Comparison of ENCODE assay signal across 8 cellular contexts in genomic region chrX:11355944-11356343, GRCh38.
DNase-seq lines count a peak whose midpoint lies in the region; ATAC-seq and TF ChIP-seq lines count a peak whose summit lies in the region.
"Not testable (repeated sequence)": the region's sequence is repeated elsewhere in the genome, so short reads cannot be mapped to it uniquely, and the experiment has no call there.

No MANE protein-coding gene starts in this region.

- H2AFZ ChIP-seq in KMS-11 (ENCODE audit: low read depth); mammary epithelial cell (ENCODE audit: low read depth, low read length); osteoblast (ENCODE audit: low read length): not testable (repeated sequence)

- H3K9me3 Mint-ChIP-seq in type B pancreatic cell, result not testable (repeated sequence)

- not testable (repeated sequence) for H3K9ac ChIP-seq in KMS-11; mammary epithelial cell (ENCODE audit: insufficient read depth, low read length)

- WGBS in mammary epithelial cell (ENCODE audit: low coverage, missing lambda C conversion rate), result 67% methylated on average over 1 of the region's 2 CpGs

- not testable (repeated sequence) for H3K27me3 Mint-ChIP-seq in type B pancreatic cell

- H3K36me3 Mint-ChIP-seq in type B pancreatic cell, result not testable (repeated sequence)

- not testable (repeated sequence) for BruUV-seq in mammary epithelial cell (replicated peaks; lab: Mats Ljungman, UMichigan)

- DNase-seq in RPMI8226 (peak; percentile 8), mammary epithelial cell (peak; percentile 60), fibroblast of villous mesenchyme (ENCODE audit: low read depth) (peak; percentile 12), osteoblast (ENCODE audit: insufficient read length, low spot score, missing footprints) (peak; percentile 38)
- DNase-seq in type B pancreatic cell (ENCODE audit: extremely low spot score, unreplicated experiment), result not testable (repeated sequence)

- peaks cover 12% of the 10 kb centered on the region for H3K4me1 Mint-ChIP-seq in type B pancreatic cell (ENCODE audit: unreplicated experiment)

- not testable (repeated sequence) for H3K4me3 Mint-ChIP-seq in type B pancreatic cell

- CTCF ChIA-PET in mammary epithelial cell (lab: Charles Lee; ENCODE audit: low non-redundant PET), result not testable (repeated sequence)

- H3K27ac ChIP-seq in 22Rv1 (peak overlapping the region; percentile 86), KMS-11 (peak overlapping the region; percentile 26; the same call in 1 of the 2 replicates)
- not testable (repeated sequence) for H3K27ac ChIP-seq in mammary epithelial cell (ENCODE audit: insufficient read depth, low read depth, low read length); osteoblast (ENCODE audit: low read depth, low read length)

- dilution Hi-C loops in mammary epithelial cell (cut with HindIII; ENCODE audit: low sequenced_read_pairs), result not testable (repeated sequence)

- TF ChIP-seq CTCF in 22Rv1 (IDR thresholded peaks at IDR 0.05); KMS-11 (conservative IDR thresholded peaks at IDR 0.05; ENCODE audit: low read depth, low read length); mammary epithelial cell (conservative IDR thresholded peaks at IDR 0.05 in 1 of 2, IDR thresholded peaks at IDR 0.05 in 1 of 2; ENCODE audit: extremely low read depth in 1 of 2, insufficient read depth in 1 of 2, low read depth in 1 of 2, low read length in 2 of 2); fibroblast of villous mesenchyme (IDR thresholded peaks at IDR 0.05; ENCODE audit: insufficient read depth, low read depth, low read length); osteoblast (IDR thresholded peaks at IDR 0.05; ENCODE audit: extremely low read depth, low read depth, low read length); type B pancreatic cell (conservative IDR thresholded peaks at IDR 0.05): not testable (repeated sequence)

- peak overlapping the region; percentile 25; the same call in 1 of the 2 replicates for H3K4me2 ChIP-seq in KMS-11
- not testable (repeated sequence) for H3K4me2 ChIP-seq in mammary epithelial cell (ENCODE audit: insufficient read depth, low read depth, low read length); osteoblast (ENCODE audit: insufficient read depth, low read length)

- intact Hi-C loops in mammary epithelial cell (cut with micrococcal nuclease), result not testable (repeated sequence)

- H3K27me3 ChIP-seq in KMS-11 (ENCODE audit: insufficient read depth, low read depth); mammary epithelial cell (ENCODE audit: insufficient read depth, low read length); osteoblast (ENCODE audit: insufficient read depth, low read length): not testable (repeated sequence)

- H3K36me3 ChIP-seq in KMS-11 (ENCODE audit: insufficient read depth); mammary epithelial cell (ENCODE audit: insufficient read depth, low read length); osteoblast (ENCODE audit: insufficient read depth, low read length): not testable (repeated sequence)

- not testable (repeated sequence) for H3K4me3 ChIP-seq in KMS-11 (IDR thresholded peaks at IDR 0.05; ENCODE audit: insufficient read depth, low read depth, low read length); mammary epithelial cell (replicated peaks in 1 of 3; ENCODE audit: insufficient read depth in 1 of 3, low read depth in 2 of 3, low read length in 3 of 3); fibroblast of villous mesenchyme (ENCODE audit: low read depth, low read length); osteoblast (ENCODE audit: insufficient read depth, low read length)

- H3K27ac Mint-ChIP-seq in type B pancreatic cell, result peak overlapping the region; percentile 77

- in situ Hi-C loops in mammary epithelial cell (cut with MboI; ENCODE audit: low sequenced_read_pairs in 2 of 2), result not testable (repeated sequence)

- peaks cover 54% of the 10 kb centered on the region for H3K4me1 ChIP-seq in KMS-11 (ENCODE audit: low read depth, poor library complexity, severe bottlenecking)
- not testable (repeated sequence) for H3K4me1 ChIP-seq in mammary epithelial cell (ENCODE audit: insufficient read depth, low read length)
- peaks cover 15% of the 10 kb centered on the region for H3K4me1 ChIP-seq in osteoblast (ENCODE audit: insufficient read depth, low read length)

- peak; percentile 62 for ATAC-seq in esophagus mucosa

- not testable (repeated sequence) for H3K9me3 ChIP-seq in mammary epithelial cell (replicated peaks; ENCODE audit: insufficient read depth, low read length); osteoblast (ENCODE audit: low read depth, low read length)

- not testable (repeated sequence) for H3K79me2 ChIP-seq in KMS-11 (ENCODE audit: insufficient read depth, low read depth); mammary epithelial cell (ENCODE audit: insufficient read depth, low read length); osteoblast (ENCODE audit: insufficient read depth, low read length)

- not testable (repeated sequence) for H4K20me1 ChIP-seq in KMS-11 (ENCODE audit: insufficient read depth); mammary epithelial cell (ENCODE audit: insufficient read depth, low read length); osteoblast (ENCODE audit: insufficient read depth, low read length)
